Comparison of ENCODE assay signal across 15 cellular contexts in the genomic region with DNA sequence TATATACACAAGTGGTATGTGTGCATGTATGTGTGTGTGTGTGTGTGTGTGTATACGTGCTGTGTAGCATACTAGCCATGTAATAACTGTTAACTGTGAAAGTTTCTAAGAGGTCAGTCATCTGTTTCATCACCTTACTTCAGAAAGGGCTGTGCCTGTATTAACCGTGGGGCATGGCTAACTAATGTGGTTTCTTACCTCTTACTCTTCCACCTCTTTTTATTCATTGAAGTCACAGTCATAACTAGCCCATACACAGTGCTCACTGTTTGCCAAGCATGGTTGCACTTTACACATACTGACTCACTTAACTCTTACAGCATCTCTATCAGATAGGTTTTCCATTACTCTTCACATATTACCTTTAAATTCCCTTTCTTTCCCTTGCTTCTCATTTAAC. TPM values are rescaled to one million over a fixed set of nuclear protein-coding genes. Genes with fewer than 3 reads are reported as not detected.
DNase-seq lines count a peak whose midpoint lies in the region; ATAC-seq, FAIRE-seq and TF ChIP-seq lines count a peak whose summit lies in the region.
"Had no signal": no experiment of that assay in that cellular context is flagged by ENCODE, and none has a peak within 500 bp of the region (broad histone marks: within the 10 kb centered on the region; RNA-seq: fewer than 3 reads in every experiment).

No MANE protein-coding gene starts in this region.

- no peak for TF ChIP-seq CTCF in astrocyte (IDR thresholded peaks at IDR 0.05; ENCODE audit: insufficient read depth, low read depth, low read length)

- no peak overlapping the region for H3K9ac ChIP-seq in astrocyte (ENCODE audit: low read length)

- H2AFZ ChIP-seq in astrocyte (ENCODE audit: low read depth, low read length), result no peak overlapping the region

- H4K20me1 ChIP-seq in astrocyte (ENCODE audit: insufficient read depth, low read length), result no peaks in the 10 kb centered on the region

- H3K36me3 Mint-ChIP-seq in astrocyte (ENCODE audit: low read depth, unreplicated experiment), result no peaks in the 10 kb centered on the region
- H3K36me3 Mint-ChIP-seq: CD14-positive monocyte; naive thymus-derived CD4-positive, alpha-beta T cell had no signal

- peak; percentile 3 for DNase-seq in astrocyte (ENCODE audit: low read depth)
- DNase-seq in NCI-H1092 (lab: John Stamatoyannopoulos, UW), result no peak
- DNase-seq in OCI-M2 (lab: John Stamatoyannopoulos, UW; ENCODE audit: unreplicated experiment), result no peak
- DNase-seq in EL, result no peak
- DNase-seq in DMS79 (lab: John Stamatoyannopoulos, UW), result no peak
- DNase-seq: Kasumi-1; naive thymus-derived CD4-positive, alpha-beta T cell; NCI-H524; small intestine; SW 1271 had no signal

- no peaks in the 10 kb centered on the region for H3K27me3 ChIP-seq in astrocyte (ENCODE audit: insufficient read depth, low read length)

- H3K4me3 Mint-ChIP-seq in astrocyte (ENCODE audit: unreplicated experiment), result no peak overlapping the region
- H3K4me3 Mint-ChIP-seq: CD14-positive monocyte; naive thymus-derived CD4-positive, alpha-beta T cell had no signal

- no peaks in the 10 kb centered on the region for H3K79me2 ChIP-seq in astrocyte (ENCODE audit: insufficient read depth, low read length)

- no peaks in the 10 kb centered on the region for H3K9me3 Mint-ChIP-seq in astrocyte (ENCODE audit: unreplicated experiment)

- H3K4me1 Mint-ChIP-seq in astrocyte (ENCODE audit: low read depth, unreplicated experiment), result peaks cover 5% of the 10 kb centered on the region

- FAIRE-seq in astrocyte (lab: Jason Lieb, UNC), result no peak

- no peak overlapping the region for H3K27ac ChIP-seq in astrocyte (ENCODE audit: low read depth, low read length)

- no peaks in the 10 kb centered on the region for H3K27me3 Mint-ChIP-seq in astrocyte (ENCODE audit: low read depth, unreplicated experiment)

- H3K4me1 ChIP-seq in astrocyte (ENCODE audit: insufficient read depth, low read length), result no peaks in the 10 kb centered on the region
- H3K4me1 ChIP-seq: HAP-1 had no signal

- ATAC-seq in GM18508 (IDR thresholded peaks at IDR 0.05; ENCODE audit: insufficient read depth, unreplicated experiment) (peak; percentile 88), GM21390 (IDR thresholded peaks at IDR 0.05; ENCODE audit: unreplicated experiment) (peak; percentile 87), HG03103 (IDR thresholded peaks at IDR 0.05; ENCODE audit: low read depth, unreplicated experiment) (peak; percentile 77)
- ATAC-seq: naive thymus-derived CD4-positive, alpha-beta T cell had no signal

- H3K4me3 ChIP-seq in astrocyte (ENCODE audit: insufficient read depth, low read depth, low read length), result no peak overlapping the region
- H3K4me3 ChIP-seq: HAP-1 had no signal

- H3K36me3 ChIP-seq in astrocyte (ENCODE audit: insufficient read depth, low read length), result no peaks in the 10 kb centered on the region
- H3K36me3 ChIP-seq: HAP-1 had no signal

- no peak overlapping the region for H3K4me2 ChIP-seq in astrocyte (ENCODE audit: low read length)

- no peak overlapping the region for H3K27ac Mint-ChIP-seq in astrocyte (ENCODE audit: unreplicated experiment)
- H3K27ac Mint-ChIP-seq: CD14-positive monocyte; naive thymus-derived CD4-positive, alpha-beta T cell had no signal

- H3K9me3 ChIP-seq in astrocyte (ENCODE audit: insufficient read depth, low read depth, low read length), result no peaks in the 10 kb centered on the region
- H3K9me3 ChIP-seq: HAP-1 had no signal

RNA-seq across cellular contexts. Expression of a gene that starts 23.7 kb away (rescaled TPM):
- 0.46 and 0.50 TPM in 2 replicates for total RNA-seq in astrocyte
- total RNA-seq: naive thymus-derived CD4-positive, alpha-beta T cell had no signal
